In the genomic region with DNA sequence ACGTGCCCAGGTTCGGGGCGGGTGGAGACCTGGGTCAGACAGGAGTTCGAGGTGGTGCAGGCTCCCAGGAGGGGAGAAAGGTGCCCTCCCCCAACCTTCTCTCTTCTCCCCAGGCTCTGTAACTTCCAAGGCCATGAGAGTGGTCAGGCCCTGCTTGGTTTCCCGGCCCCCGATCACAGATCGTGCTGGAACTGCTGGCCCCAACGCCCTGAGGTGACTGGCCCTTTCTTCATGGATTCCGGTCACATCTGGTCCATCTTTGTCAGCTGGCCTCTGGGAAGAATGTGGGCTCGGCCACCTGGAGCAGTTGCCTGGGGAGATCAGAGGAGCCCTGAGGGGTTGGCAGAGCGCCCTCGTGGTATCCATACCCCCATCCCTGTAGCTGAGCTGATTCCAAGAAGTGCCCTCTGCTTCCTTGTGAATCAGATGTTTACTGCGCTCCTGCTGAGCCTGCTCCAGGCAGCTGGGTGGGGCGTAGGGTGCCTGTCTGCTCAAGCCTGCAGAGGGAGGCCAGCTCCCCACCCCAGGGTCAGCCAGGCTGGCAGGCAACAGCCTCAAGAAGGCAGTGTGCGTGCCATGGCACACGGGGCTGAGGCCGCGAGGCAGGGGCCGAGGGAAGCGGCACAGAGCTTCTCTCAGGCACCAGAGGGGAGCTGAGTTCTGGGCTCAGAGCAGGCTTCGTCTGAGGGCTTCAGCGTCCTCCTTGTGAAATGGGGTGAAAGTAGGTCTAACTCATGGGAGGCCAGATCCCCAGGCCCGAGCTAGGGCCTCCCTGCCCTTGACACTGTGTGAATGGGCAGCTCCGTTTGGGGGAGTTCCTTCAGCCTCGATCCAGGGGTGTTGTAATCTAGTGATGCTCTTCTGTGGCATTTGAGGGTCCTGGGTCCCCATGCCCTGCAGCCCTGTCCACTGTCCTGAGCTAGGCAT, we compare ENCODE assay signal across 8 cellular contexts. TPM values are rescaled to one million over a fixed set of nuclear protein-coding genes. Genes with fewer than 3 reads are reported as not detected.
DNase-seq lines count a peak whose midpoint lies in the region; ATAC-seq and TF ChIP-seq lines count a peak whose summit lies in the region.

No MANE protein-coding gene starts in this region.

- TF ChIP-seq EP300 in sigmoid colon (IDR thresholded peaks at IDR 0.05) = no peak

- intact Hi-C loops in sigmoid colon (cut with DNase I) = no loop called here

- DNase-seq in GM06990 (ENCODE audit: extremely low read depth, insufficient read length) = peak; percentile 7
- peak; percentile 91 for DNase-seq in RWPE2 (ENCODE audit: low spot score)
- peak; percentile 96 for DNase-seq in glomerular visceral epithelial cell (ENCODE audit: extremely low spot score)
- peak; percentile 70 for DNase-seq in sigmoid colon
- no peak for DNase-seq in DMS153 treated with DMSO at 0.1 percent for 48 hours (lab: John Stamatoyannopoulos, UW; ENCODE audit: unreplicated experiment)
- DNase-seq in activated gamma-delta T cell (lab: John Stamatoyannopoulos, UW) = no peak
- no peak for DNase-seq in central memory CD4-positive, alpha-beta T cell

- ATAC-seq in RWPE2 (ENCODE audit: low read depth) (peak; percentile 74), GM21515 (IDR thresholded peaks at IDR 0.05; ENCODE audit: unreplicated experiment) (no peak)

- TF ChIP-seq CTCF in GM06990 (IDR thresholded peaks at IDR 0.05; ENCODE audit: insufficient read depth, low read length, poor library complexity, severe bottlenecking) = no peak
- TF ChIP-seq CTCF in RWPE2 (IDR thresholded peaks at IDR 0.05; ENCODE audit: poor library complexity, severe bottlenecking) = peak; percentile 14
- TF ChIP-seq CTCF in sigmoid colon (IDR thresholded peaks at IDR 0.05) = no peak

- no peaks in the 10 kb centered on the region for H3K36me3 ChIP-seq in GM06990 (ENCODE audit: control insufficient read depth, insufficient read depth, low read length)
- H3K36me3 ChIP-seq in RWPE2 (ENCODE audit: low read depth) = no peaks in the 10 kb centered on the region
- no peaks in the 10 kb centered on the region for H3K36me3 ChIP-seq in sigmoid colon

- H3K4me1 ChIP-seq in RWPE2 (ENCODE audit: insufficient read depth, poor library complexity, severe bottlenecking) (peaks cover 72% of the 10 kb centered on the region), sigmoid colon (peaks cover 0 to 86% (median 78%) of the 10 kb centered on the region in 4 donors)

- H3K27ac ChIP-seq in RWPE2 (ENCODE audit: poor library complexity, severe bottlenecking) (peak overlapping the region; percentile 86), sigmoid colon (peak overlapping the region; percentile 71 to 81 (median 79))

- peak in 1 of 2 donors; percentile 26 for TF ChIP-seq POLR2A in sigmoid colon (IDR thresholded peaks at IDR 0.05)

- 29 to 71% methylated on average over 25 of the region's 25 CpGs for WGBS in sigmoid colon, 2 donors

- H3K9me3 ChIP-seq in RWPE2 (ENCODE audit: severe bottlenecking) = no peaks in the 10 kb centered on the region
- H3K9me3 ChIP-seq in sigmoid colon = no peaks in the 10 kb centered on the region

- H3K27me3 ChIP-seq in GM06990 (replicated peaks; ENCODE audit: control insufficient read depth, insufficient read depth, low read length) (no peaks in the 10 kb centered on the region), RWPE2 (ENCODE audit: insufficient read depth, poor library complexity, severe bottlenecking) (no peaks in the 10 kb centered on the region), sigmoid colon (no peaks in the 10 kb centered on the region)

- H3K4me3 ChIP-seq in GM06990 (replicated peaks; ENCODE audit: low read depth, low read length) (no peak overlapping the region), RWPE2 (ENCODE audit: severe bottlenecking) (no peak overlapping the region), sigmoid colon (no peak overlapping the region)

RNA-seq across cellular contexts. Expression of gene SH3BP2, which starts 3.6 kb away (rescaled TPM):
- total RNA-seq in sigmoid colon = 10 to 100 TPM; 18.4 to 49.3 (median 24.2) TPM
- polyA plus RNA-seq in sigmoid colon = 10 to 100 TPM; 18.6 to 82.4 (median 35.6) TPM

RNA-seq across cellular contexts. Expression of gene TNIP2, which starts 40.4 kb away (rescaled TPM):
- 10 to 100 TPM; 56.3 to 68.8 (median 66.9) TPM for total RNA-seq in sigmoid colon
- 10 to 100 TPM; 51.7 to 65.0 (median 51.8) TPM for polyA plus RNA-seq in sigmoid colon

RNA-seq across cellular contexts. Expression of gene ADD1, which starts 47.1 kb away (rescaled TPM):
- 100 to 1,000 TPM; 166 to 378 (median 183) TPM for total RNA-seq in sigmoid colon
- polyA plus RNA-seq in sigmoid colon = 100 to 1,000 TPM; 113 to 162 (median 120) TPM

Comparison
In these comparisons a context has a peak if more than half of its experiments do, and no peak if none do; other contexts are left out.
1. DNase-seq: peak in GM06990 (single experiment), RWPE2 (single experiment), glomerular visceral epithelial cell (single experiment) and sigmoid colon (single experiment); none in DMS153 treated with DMSO at 0.1 percent for 48 hours (single experiment), activated gamma-delta T cell (single experiment) and central memory CD4-positive, alpha-beta T cell (single experiment).